ENCODE assay signal across 19 cellular contexts in the genomic region with DNA sequence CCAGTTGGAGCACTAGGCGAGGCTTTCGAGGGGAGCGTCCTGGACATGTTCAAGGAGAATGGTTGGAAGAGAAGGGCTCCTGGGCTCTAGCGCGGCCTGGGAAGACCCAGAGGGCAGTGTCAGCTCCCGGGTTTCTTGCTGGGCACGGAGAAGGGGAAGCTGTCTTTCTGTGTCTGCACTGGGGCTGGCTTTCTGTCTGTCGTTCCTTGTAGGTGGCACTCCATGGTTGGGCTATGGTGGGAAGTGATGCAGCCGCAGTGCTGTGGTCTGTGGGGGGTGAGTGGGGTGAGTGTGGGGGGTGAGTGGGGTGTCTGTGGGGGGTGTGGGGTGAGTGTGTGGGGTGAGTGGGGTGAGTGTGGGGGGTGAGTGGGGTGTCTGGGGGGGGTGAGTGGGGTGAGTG. TPM values are rescaled to one million over a fixed set of nuclear protein-coding genes. Genes with fewer than 3 reads are reported as not detected.
DNase-seq lines count a peak whose midpoint lies in the region; ATAC-seq and TF ChIP-seq lines count a peak whose summit lies in the region.
"Had no signal": no experiment of that assay in that cellular context is flagged by ENCODE, and none has a peak within 500 bp of the region (broad histone marks: within the 10 kb centered on the region; RNA-seq: fewer than 3 reads in every experiment).

No MANE protein-coding gene starts in this region.

- no peak for TF ChIP-seq CTCF in SK-N-SH (IDR thresholded peaks at IDR 0.05)

- no peaks in the 10 kb centered on the region; a peak in 1 of 4 replicates for H3K4me1 ChIP-seq in SK-N-SH (ENCODE audit: control insufficient read depth in 1 of 2, insufficient read depth in 2 of 2, low read depth in 1 of 2, low read length in 1 of 2)
- H3K4me1 ChIP-seq in CD8-positive, alpha-beta memory T cell (ENCODE audit: insufficient read depth, low read length), result peaks cover 45% of the 10 kb centered on the region

- H3K4me1 Mint-ChIP-seq in CD8-positive, alpha-beta memory T cell, result peaks cover 34 to 55% (median 40%) of the 10 kb centered on the region in 3 donors
- H3K4me1 Mint-ChIP-seq in natural killer cell treated with Interleukin-12 subunit alpha and Interleukin-12 subunit beta and Interleukin-15 and Interleukin-18, amount 100 ng/mL, for 72 hours (ENCODE audit: low read depth in 2 of 2), result peaks cover 34 to 44% of the 10 kb centered on the region in 2 donors

- H3K36me3 Mint-ChIP-seq in CD8-positive, alpha-beta memory T cell, result peaks cover 3 to 59% (median 8%) of the 10 kb centered on the region in 3 donors
- peaks cover 5 to 27% of the 10 kb centered on the region in 2 donors for H3K36me3 Mint-ChIP-seq in activated naive CD4-positive, alpha-beta T cell treated with anti-CD3 and anti-CD28 coated beads, Interleukin-2, amount 50 U/mL, for 72 hours
- peaks cover 21% of the 10 kb centered on the region for H3K36me3 Mint-ChIP-seq in natural killer cell treated with Interleukin-12 subunit alpha and Interleukin-12 subunit beta and Interleukin-15 and Interleukin-18, amount 100 ng/mL, for 72 hours

- H3K4me2 ChIP-seq in SK-N-SH, result no peak overlapping the region

- peak overlapping the region; percentile 41 to 91 (median 86) for H3K27ac Mint-ChIP-seq in CD8-positive, alpha-beta memory T cell
- peak overlapping the region; percentile 24 to 81 for H3K27ac Mint-ChIP-seq in activated naive CD4-positive, alpha-beta T cell treated with anti-CD3 and anti-CD28 coated beads, Interleukin-2, amount 50 U/mL, for 72 hours
- peak overlapping the region; percentile 89 to 95 for H3K27ac Mint-ChIP-seq in natural killer cell treated with Interleukin-12 subunit alpha and Interleukin-12 subunit beta and Interleukin-15 and Interleukin-18, amount 100 ng/mL, for 72 hours

- DNase-seq in SK-N-SH (peak; percentile 37), NCI-H1436 treated with DMSO at 0.1 percent for 48 hours (lab: John Stamatoyannopoulos, UW) (no peak), iPS-NIHi11 (ENCODE audit: low spot score) (no peak), NOMO-1 treated with dmso at 0.1 percent for 144 hours (lab: John Stamatoyannopoulos, UW; ENCODE audit: unreplicated experiment) (no peak)
- DNase-seq in CD8-positive, alpha-beta memory T cell, result no peak
- DNase-seq in activated naive CD4-positive, alpha-beta T cell treated with anti-CD3 and anti-CD28 coated beads, Interleukin-2, amount 50 U/mL, for 72 hours (ENCODE audit: low spot score in 2 of 2), result no peak
- no peak for DNase-seq in natural killer cell treated with Interleukin-12 subunit alpha and Interleukin-12 subunit beta and Interleukin-15 and Interleukin-18, amount 100 ng/mL, for 72 hours (ENCODE audit: low spot score)
- DNase-seq: 8988T; activated CD8-positive, alpha-beta memory T cell treated with anti-CD3 and anti-CD28 coated beads, Interleukin-2, amount 50 U/mL, for 4 hours; cortex of kidney; glutamatergic neuron; GOT3; NCI-H1694; NCI-H446 treated with DMSO at 0.1 percent for 48 hours; ovary; upper lobe of left lung had no signal

- POLR2A ChIA-PET in SK-N-SH (lab: Yijun Ruan, JAX), result no interaction called here
- POLR2A ChIA-PET in CD8-positive, alpha-beta memory T cell (lab: Charles Lee), result interaction anchor here (0.6 kb wide), 1 partner anchor 8 kb away, joined by 3 read pairs; no protein-coding TSS in a partner anchor

- H4K20me1 ChIP-seq in SK-N-SH (ENCODE audit: insufficient read depth), result peaks cover 9% of the 10 kb centered on the region; the same call in 1 of the 2 replicates

- CTCF ChIA-PET in SK-N-SH (lab: Yijun Ruan, JAX), result interaction anchor here (0.6 to 1.3 kb wide), 3 partner anchors 13 to 1654 kb away, joined by 3 to 5 read pairs (median 4); no protein-coding TSS in a partner anchor
- CTCF ChIA-PET in CD8-positive, alpha-beta memory T cell (lab: Charles Lee), result interaction anchor here (0.8 kb wide), 1 partner anchor 10 kb away, joined by 4 read pairs; no protein-coding TSS in a partner anchor

- H2AFZ ChIP-seq in SK-N-SH (ENCODE audit: low read depth), result no peak overlapping the region

- no peaks in the 10 kb centered on the region for H3K9me2 ChIP-seq in SK-N-SH

- no peaks in the 10 kb centered on the region for H3K9me3 Mint-ChIP-seq in CD8-positive, alpha-beta memory T cell
- H3K9me3 Mint-ChIP-seq in activated naive CD4-positive, alpha-beta T cell treated with anti-CD3 and anti-CD28 coated beads, Interleukin-2, amount 50 U/mL, for 72 hours, result no peaks in the 10 kb centered on the region
- no peaks in the 10 kb centered on the region for H3K9me3 Mint-ChIP-seq in natural killer cell treated with Interleukin-12 subunit alpha and Interleukin-12 subunit beta and Interleukin-15 and Interleukin-18, amount 100 ng/mL, for 72 hours

- H3K9me3 ChIP-seq in SK-N-SH, result no peaks in the 10 kb centered on the region
- H3K9me3 ChIP-seq in CD8-positive, alpha-beta memory T cell (ENCODE audit: low read length), result no peaks in the 10 kb centered on the region
- H3K9me3 ChIP-seq: ascending aorta, ovary, upper lobe of left lung had no signal

- H3K27ac ChIP-seq in SK-N-SH (ENCODE audit: low read depth in 2 of 2, low read length in 1 of 2), result no peak overlapping the region
- no peak overlapping the region for H3K27ac ChIP-seq in CD8-positive, alpha-beta memory T cell (ENCODE audit: low read depth, low read length)
- H3K27ac ChIP-seq: ascending aorta, ovary had no signal

- no peak for TF ChIP-seq RAD21 in SK-N-SH (IDR thresholded peaks at IDR 0.05; ENCODE audit: low read length)

- WGBS in SK-N-SH (ENCODE audit: low lambda C conversion rate), result 90% methylated on average over 9 of the region's 9 CpGs

- no peaks in the 10 kb centered on the region for H3K27me3 ChIP-seq in SK-N-SH (ENCODE audit: insufficient read depth)
- no peaks in the 10 kb centered on the region for H3K27me3 ChIP-seq in CD8-positive, alpha-beta memory T cell (ENCODE audit: insufficient read depth, low read length, poor library complexity, severe bottlenecking)
- H3K27me3 ChIP-seq: ascending aorta, ovary, upper lobe of left lung had no signal

- no peak for ATAC-seq in SK-N-SH treated with all-trans-retinoic acid at 6 μM for 48 hours
- ATAC-seq in activated naive CD4-positive, alpha-beta T cell treated with anti-CD3 and anti-CD28 coated beads, Interleukin-2, amount 50 U/mL, for 72 hours, result no peak
- no peak for ATAC-seq in natural killer cell treated with Interleukin-12 subunit alpha and Interleukin-12 subunit beta and Interleukin-15 and Interleukin-18, amount 100 ng/mL, for 72 hours
- ATAC-seq: esophagus mucosa had no signal

- no peak overlapping the region for H3K9ac ChIP-seq in SK-N-SH

- peak overlapping the region in 4 of 7 donors; percentile 47 to 83 (median 56) for H3K4me3 Mint-ChIP-seq in CD8-positive, alpha-beta memory T cell
- peak overlapping the region; percentile 79 for H3K4me3 Mint-ChIP-seq in natural killer cell treated with Interleukin-12 subunit alpha and Interleukin-12 subunit beta and Interleukin-15 and Interleukin-18, amount 100 ng/mL, for 72 hours

- peaks cover 15 to 22% of the 10 kb centered on the region in 2 experiments for H3K36me3 ChIP-seq in SK-N-SH (replicated peaks in 1 of 2; ENCODE audit: control insufficient read depth in 1 of 2, insufficient read depth in 2 of 2, low read length in 1 of 2)
- H3K36me3 ChIP-seq in CD8-positive, alpha-beta memory T cell (ENCODE audit: insufficient read depth, low read length), result peaks cover 36% of the 10 kb centered on the region
- H3K36me3 ChIP-seq: ovary had no signal

- no peaks in the 10 kb centered on the region for H3K27me3 Mint-ChIP-seq in CD8-positive, alpha-beta memory T cell
- H3K27me3 Mint-ChIP-seq in natural killer cell treated with Interleukin-12 subunit alpha and Interleukin-12 subunit beta and Interleukin-15 and Interleukin-18, amount 100 ng/mL, for 72 hours, result no peaks in the 10 kb centered on the region

- no peak overlapping the region for H3K4me3 ChIP-seq in SK-N-SH (ENCODE audit: low read depth in 2 of 2, low read length in 1 of 2)
- H3K4me3 ChIP-seq in CD8-positive, alpha-beta memory T cell (ENCODE audit: low read length), result no peak overlapping the region
- H3K4me3 ChIP-seq: ascending aorta, ovary, upper lobe of left lung had no signal

- peaks cover 10% of the 10 kb centered on the region for H3F3A ChIP-seq in SK-N-SH (replicated peaks; ENCODE audit: insufficient read depth)

- no peak for TF ChIP-seq EP300 in SK-N-SH (IDR thresholded peaks at IDR 0.05; ENCODE audit: borderline replicate concordance in 1 of 2, low read depth in 1 of 2, low read length in 1 of 2)

- peaks cover 7% of the 10 kb centered on the region; the same call in 1 of the 2 replicates for H3K79me2 ChIP-seq in SK-N-SH (ENCODE audit: insufficient read depth)

TF ChIP-seq in SK-N-SH treated with all-trans-retinoic acid at 6 μM for 48 hours, 23 proteins besides CTCF, POLR2A, EP300 and RAD21 (continues in another document):
- no peak for TF ChIP-seq TOX (CRISPR knock-in tag; IDR thresholded peaks at IDR 0.05; ENCODE audit: borderline replicate concordance)

RNA-seq across cellular contexts. Expression of a gene that starts 13.7 kb away (rescaled TPM):
- 53.5 and 57.5 TPM in 2 replicates for polyA plus RNA-seq in SK-N-SH (2012; rRNA removed)
- polyA plus RNA-seq in SK-N-SH (2012; cell fraction: cytosol; rRNA removed), result 28.1 and 37.8 TPM in 2 replicates
- 265 and 299 TPM in 2 replicates for polyA plus RNA-seq in SK-N-SH (2012; cell fraction: nucleus; rRNA removed)
- 100 to 1,000 TPM; 184 to 185 TPM for total RNA-seq in CD8-positive, alpha-beta memory T cell
- polyA plus RNA-seq in CD8-positive, alpha-beta memory T cell, result 75.7 TPM
- total RNA-seq in activated naive CD4-positive, alpha-beta T cell treated with anti-CD3 and anti-CD28 coated beads, Interleukin-2, amount 50 U/mL, for 72 hours, result 100 to 1,000 TPM; 415 to 602 TPM
- total RNA-seq in natural killer cell treated with Interleukin-12 subunit alpha and Interleukin-12 subunit beta and Interleukin-15 and Interleukin-18, amount 100 ng/mL, for 72 hours, result 1,000 to 10,000 TPM; 1,259 to 2,425 TPM

RNA-seq across cellular contexts. Expression of a gene that starts 54.1 kb away (rescaled TPM):
- 32.7 and 35.9 TPM in 2 replicates for polyA plus RNA-seq in SK-N-SH (2012; rRNA removed)
- 11.6 and 17.7 TPM in 2 replicates for polyA plus RNA-seq in SK-N-SH (2012; cell fraction: cytosol; rRNA removed)
- polyA plus RNA-seq in SK-N-SH (2012; cell fraction: nucleus; rRNA removed), result 102 and 109 TPM in 2 replicates
- 10 to 100 TPM; 18.1 to 19.6 TPM for total RNA-seq in CD8-positive, alpha-beta memory T cell
- 7.0 TPM for polyA plus RNA-seq in CD8-positive, alpha-beta memory T cell
- 10 to 100 TPM in 1 of 2 donors, 1 to 10 TPM in 1; 7.5 to 13.1 TPM for total RNA-seq in activated naive CD4-positive, alpha-beta T cell treated with anti-CD3 and anti-CD28 coated beads, Interleukin-2, amount 50 U/mL, for 72 hours
- total RNA-seq in natural killer cell treated with Interleukin-12 subunit alpha and Interleukin-12 subunit beta and Interleukin-15 and Interleukin-18, amount 100 ng/mL, for 72 hours, result 10 to 100 TPM in 1 of 2 donors, 1 to 10 TPM in 1; 5.5 to 19.3 TPM

RNA-seq across cellular contexts. Expression of a gene that starts 54.2 kb away (rescaled TPM):
- polyA plus RNA-seq in SK-N-SH (2012; rRNA removed), result 96.5 and 161 TPM in 2 replicates
- polyA plus RNA-seq in SK-N-SH (2012; cell fraction: cytosol; rRNA removed), result 86.9 and 93.2 TPM in 2 replicates
- polyA plus RNA-seq in SK-N-SH (2012; cell fraction: nucleus; rRNA removed), result 459 and 571 TPM in 2 replicates
- total RNA-seq in CD8-positive, alpha-beta memory T cell, result 10 to 100 TPM; 23.2 to 27.2 TPM
- 46.7 TPM for polyA plus RNA-seq in CD8-positive, alpha-beta memory T cell
- 10 to 100 TPM; 34.8 to 39.0 TPM for total RNA-seq in activated naive CD4-positive, alpha-beta T cell treated with anti-CD3 and anti-CD28 coated beads, Interleukin-2, amount 50 U/mL, for 72 hours
- total RNA-seq in natural killer cell treated with Interleukin-12 subunit alpha and Interleukin-12 subunit beta and Interleukin-15 and Interleukin-18, amount 100 ng/mL, for 72 hours, result 10 to 100 TPM in 1 of 2 donors, 1 to 10 TPM in 1; 9.9 to 32.4 TPM
